8 cellular contexts compared by ENCODE assay signal in genomic region chr4:13627606-13628301, GRCh38. TPM values are rescaled to one million over a fixed set of nuclear protein-coding genes. Genes with fewer than 3 reads are reported as not detected.
DNase-seq lines count a peak whose midpoint lies in the region; ATAC-seq and TF ChIP-seq lines count a peak whose summit lies in the region.

BOD1L1 (minus strand) TSS chr4:13627725; CDS start chr4:13627587, 138 bp downstream.

- TF ChIP-seq POLR2A in right lobe of liver (IDR thresholded peaks at IDR 0.05) = peak; percentile 88

- peak within 1 kb of the TSS; percentile 84 for H3K27ac ChIP-seq in C4-2B
- peak within 1 kb of the TSS; percentile 81 to 97 (median 90) for H3K27ac ChIP-seq in right lobe of liver

- H3K4me1 ChIP-seq in right lobe of liver = peaks cover 0 to 21% (median 10%) of the 10 kb centered on the region in 4 donors

- ATAC-seq in GM19324 (IDR thresholded peaks at IDR 0.05; ENCODE audit: low FRiP score, unreplicated experiment) (peak; percentile 98), HG03469 (IDR thresholded peaks at IDR 0.05; ENCODE audit: unreplicated experiment) (peak; percentile 87), right lobe of liver (peak; percentile 97 to 100 (median 98))

- H3K4me3 ChIP-seq in right lobe of liver = peak within 1 kb of the TSS; percentile 47 to 85 (median 75)

- intact Hi-C loops in right lobe of liver (cut with DNase I) = no loop called here

- peak; percentile 77 to 93 for DNase-seq in NCI-H526 (lab: John Stamatoyannopoulos, UW)
- DNase-seq in activated CD4-positive, alpha-beta T cell treated with anti-CD3 and anti-CD28 coated beads, Interleukin-2, amount 50 U/mL, for 24 hours (ENCODE audit: low read depth in 1 of 2, low spot score in 1 of 2) = peak; percentile 57 to 72
- peak; percentile 87 to 94 for DNase-seq in dermis microvascular lymphatic vessel endothelial cell (ENCODE audit: low read depth in 2 of 2)
- DNase-seq in right lobe of liver = peak; percentile 94 to 95 (median 95)
- DNase-seq in stimulated activated CD4-positive, alpha-beta T cell treated with anti-CD3 and anti-CD28 coated beads, Interleukin-4, amount 100 ng/mL, for 4 hours = peak; percentile 71 to 74

- TF ChIP-seq CTCF in C4-2B (conservative IDR thresholded peaks at IDR 0.05) (peak; percentile 45), right lobe of liver (IDR thresholded peaks at IDR 0.05) (peak; percentile 11 to 53 (median 36))

- WGBS in right lobe of liver (ENCODE audit: insufficient coverage, low coverage, low lambda C conversion rate, missing lambda C conversion rate) = under 1% methylated on average over 20 of the region's 55 CpGs

- H3K36me3 ChIP-seq in right lobe of liver = no peaks in the 10 kb centered on the region

- no peaks in the 10 kb centered on the region for H3K9me3 ChIP-seq in right lobe of liver

- no peaks in the 10 kb centered on the region for H3K27me3 ChIP-seq in right lobe of liver

RNA-seq across cellular contexts. Expression of gene BOD1L1, which starts in this region (rescaled TPM):
- 17.8 and 21.5 TPM in 2 replicates for total RNA-seq in dermis microvascular lymphatic vessel endothelial cell
- 10 to 100 TPM in 5 of 6 experiments, 1 to 10 TPM in 1; 8.7 to 13.8 (median 11.6) TPM for total RNA-seq in right lobe of liver

Comparison
In these comparisons a context has a peak if more than half of its experiments do, and no peak if none do; other contexts are left out.
1. Peak in every context shown above with its lines: DNase-seq, ATAC-seq, H3K4me3 ChIP-seq and H3K27ac ChIP-seq.